In the genomic region with DNA sequence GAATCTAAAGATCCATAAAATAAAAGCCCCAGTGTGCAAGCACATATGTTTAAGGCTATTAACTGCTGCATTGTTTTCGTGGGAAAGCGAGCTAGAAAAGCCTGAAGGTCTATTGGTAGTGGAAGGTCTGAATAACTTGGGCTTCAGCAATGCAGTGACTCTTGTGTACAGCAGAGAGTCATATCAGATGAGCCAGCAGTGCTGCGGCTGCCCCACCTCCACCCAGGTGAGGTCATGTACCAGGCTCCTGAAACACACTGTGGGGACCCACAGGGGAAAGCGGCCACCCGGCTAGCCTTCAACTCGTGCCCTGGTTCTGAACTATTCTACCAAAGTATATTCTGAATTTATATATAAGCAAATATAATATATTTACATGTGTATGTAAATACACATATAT, we compare ENCODE assay signal across 1 cellular context.
TF ChIP-seq lines count a peak whose summit lies in the region.

No MANE protein-coding gene starts in this region.

TF ChIP-seq in K562, 482 proteins besides CTCF, POLR2A, EP300 and RAD21 (continued from another document and continues in another):
- TF ChIP-seq, protein P1, sequence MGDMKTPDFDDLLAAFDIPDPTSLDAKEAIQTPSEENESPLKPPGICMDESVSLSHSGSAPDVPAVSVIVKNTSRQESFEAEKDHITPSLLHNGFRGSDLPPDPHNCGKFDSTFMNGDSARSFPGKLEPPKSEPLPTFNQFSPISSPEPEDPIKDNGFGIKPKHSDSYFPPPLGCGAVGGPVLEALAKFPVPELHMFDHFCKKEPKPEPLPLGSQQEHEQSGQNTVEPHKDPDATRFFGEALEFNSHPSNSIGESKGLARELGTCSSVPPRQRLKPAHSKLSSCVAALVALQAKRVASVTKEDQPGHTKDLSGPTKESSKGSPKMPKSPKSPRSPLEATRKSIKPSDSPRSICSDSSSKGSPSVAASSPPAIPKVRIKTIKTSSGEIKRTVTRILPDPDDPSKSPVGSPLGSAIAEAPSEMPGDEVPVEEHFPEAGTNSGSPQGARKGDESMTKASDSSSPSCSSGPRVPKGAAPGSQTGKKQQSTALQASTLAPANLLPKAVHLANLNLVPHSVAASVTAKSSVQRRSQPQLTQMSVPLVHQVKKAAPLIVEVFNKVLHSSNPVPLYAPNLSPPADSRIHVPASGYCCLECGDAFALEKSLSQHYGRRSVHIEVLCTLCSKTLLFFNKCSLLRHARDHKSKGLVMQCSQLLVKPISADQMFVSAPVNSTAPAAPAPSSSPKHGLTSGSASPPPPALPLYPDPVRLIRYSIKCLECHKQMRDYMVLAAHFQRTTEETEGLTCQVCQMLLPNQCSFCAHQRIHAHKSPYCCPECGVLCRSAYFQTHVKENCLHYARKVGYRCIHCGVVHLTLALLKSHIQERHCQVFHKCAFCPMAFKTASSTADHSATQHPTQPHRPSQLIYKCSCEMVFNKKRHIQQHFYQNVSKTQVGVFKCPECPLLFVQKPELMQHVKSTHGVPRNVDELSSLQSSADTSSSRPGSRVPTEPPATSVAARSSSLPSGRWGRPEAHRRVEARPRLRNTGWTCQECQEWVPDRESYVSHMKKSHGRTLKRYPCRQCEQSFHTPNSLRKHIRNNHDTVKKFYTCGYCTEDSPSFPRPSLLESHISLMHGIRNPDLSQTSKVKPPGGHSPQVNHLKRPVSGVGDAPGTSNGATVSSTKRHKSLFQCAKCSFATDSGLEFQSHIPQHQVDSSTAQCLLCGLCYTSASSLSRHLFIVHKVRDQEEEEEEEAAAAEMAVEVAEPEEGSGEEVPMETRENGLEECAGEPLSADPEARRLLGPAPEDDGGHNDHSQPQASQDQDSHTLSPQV (IDR thresholded peaks at IDR 0.05): 0 out of 2 replicates have a peak, but pooled peaks have one; percentile 44
- TF ChIP-seq HMG20B (CRISPR knock-in tag; IDR thresholded peaks at IDR 0.05) (no peak), FOXM1 (IDR thresholded peaks at IDR 0.05; ENCODE audit: low read depth) (no peak), FOXM1 (CRISPR knock-in tag; IDR thresholded peaks at IDR 0.05; ENCODE audit: low read depth) (no peak), ZNF699 (CRISPR knock-in tag; IDR thresholded peaks at IDR 0.05; ENCODE audit: insufficient replicate concordance) (no peak), TOE1 (IDR thresholded peaks at IDR 0.05; ENCODE audit: borderline replicate concordance) (no peak), TOE1 (CRISPR knock-in tag; IDR thresholded peaks at IDR 0.05; ENCODE audit: borderline replicate concordance, low read depth) (no peak), BRF1 (IDR thresholded peaks at IDR 0.05; ENCODE audit: borderline replicate concordance, extremely low read depth, insufficient read length) (no peak), ZEB2 (IDR thresholded peaks at IDR 0.05) (peak; percentile 52; the same call in 1 of the 2 replicates), ZNF644 (tag; IDR thresholded peaks at IDR 0.05; ENCODE audit: low read depth) (no peak), SMARCB1 (IDR thresholded peaks at IDR 0.05; ENCODE audit: insufficient read length, low read depth) (no peak), NFYB (IDR thresholded peaks at IDR 0.05; ENCODE audit: extremely low read depth, insufficient read length) (no peak), FOXA3 (CRISPR knock-in tag; conservative IDR thresholded peaks at IDR 0.05 in 1 of 2, IDR thresholded peaks at IDR 0.05 in 1 of 2) (peak in 1 of 2 experiments; percentile 86; a peak in 2 of 4 replicates), HDAC3 (IDR thresholded peaks at IDR 0.05; ENCODE audit: borderline replicate concordance, partially characterized antibody) (no peak), JUND (IDR thresholded peaks at IDR 0.05; ENCODE audit: borderline replicate concordance, low read depth, low read length) (peak; percentile 88), JUND (tag; IDR thresholded peaks at IDR 0.05; ENCODE audit: borderline replicate concordance, low read depth, low read length) (peak; percentile 85; the same call in 2 of the 3 replicates), STAG1 (CRISPR knock-in tag; IDR thresholded peaks at IDR 0.05; ENCODE audit: borderline replicate concordance) (no peak), TGIF2 (CRISPR knock-in tag; IDR thresholded peaks at IDR 0.05) (no peak), ZNF445 (CRISPR knock-in tag; IDR thresholded peaks at IDR 0.05; ENCODE audit: low read depth) (no peak), SNIP1 (IDR thresholded peaks at IDR 0.05; ENCODE audit: low read depth) (no peak), ZNF12 (CRISPR knock-in tag; IDR thresholded peaks at IDR 0.05) (no peak), EWSR1 (IDR thresholded peaks at IDR 0.05; ENCODE audit: borderline replicate concordance, low read depth, partially characterized antibody) (no peak), ARID1B (IDR thresholded peaks at IDR 0.05) (peak; percentile 58; the same call in 1 of the 2 replicates), ATF7 (IDR thresholded peaks at IDR 0.05) (peak; percentile 88), CBFA2T3 (IDR thresholded peaks at IDR 0.05) (peak; percentile 58), MEIS2 (IDR thresholded peaks at IDR 0.05; ENCODE audit: partially characterized antibody) (no peak), GATAD2B (IDR thresholded peaks at IDR 0.05; ENCODE audit: borderline replicate concordance) (no peak), JUN (IDR thresholded peaks at IDR 0.05; ENCODE audit: borderline replicate concordance, low read depth, low read length) (peak; percentile 73; the same call in 1 of the 2 replicates), JUN (CRISPR knock-in tag; IDR thresholded peaks at IDR 0.05; ENCODE audit: borderline replicate concordance) (no peak), TRIM24 (IDR thresholded peaks at IDR 0.05) (peak in 1 of 2 experiments; percentile 47; a peak in 1 of 4 replicates), LCOR (CRISPR knock-in tag; IDR thresholded peaks at IDR 0.05) (no peak), NR1H2 (CRISPR knock-in tag; IDR thresholded peaks at IDR 0.05) (no peak), RNF2 (IDR thresholded peaks at IDR 0.05) (no peak), ZNF589 (CRISPR knock-in tag; IDR thresholded peaks at IDR 0.05; ENCODE audit: low read depth) (no peak), SMC3 (conservative IDR thresholded peaks at IDR 0.05; ENCODE audit: insufficient read depth, low read depth, low read length) (no peak), SIN3B (IDR thresholded peaks at IDR 0.05; ENCODE audit: low read depth) (no peak), HDAC1 (IDR thresholded peaks at IDR 0.05) (no peak)
- TF ChIP-seq, protein P2, sequence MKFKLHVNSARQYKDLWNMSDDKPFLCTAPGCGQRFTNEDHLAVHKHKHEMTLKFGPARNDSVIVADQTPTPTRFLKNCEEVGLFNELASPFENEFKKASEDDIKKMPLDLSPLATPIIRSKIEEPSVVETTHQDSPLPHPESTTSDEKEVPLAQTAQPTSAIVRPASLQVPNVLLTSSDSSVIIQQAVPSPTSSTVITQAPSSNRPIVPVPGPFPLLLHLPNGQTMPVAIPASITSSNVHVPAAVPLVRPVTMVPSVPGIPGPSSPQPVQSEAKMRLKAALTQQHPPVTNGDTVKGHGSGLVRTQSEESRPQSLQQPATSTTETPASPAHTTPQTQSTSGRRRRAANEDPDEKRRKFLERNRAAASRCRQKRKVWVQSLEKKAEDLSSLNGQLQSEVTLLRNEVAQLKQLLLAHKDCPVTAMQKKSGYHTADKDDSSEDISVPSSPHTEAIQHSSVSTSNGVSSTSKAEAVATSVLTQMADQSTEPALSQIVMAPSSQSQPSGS (CRISPR knock-in tag; IDR thresholded peaks at IDR 0.05): no peak
- TF ChIP-seq, protein P3, sequence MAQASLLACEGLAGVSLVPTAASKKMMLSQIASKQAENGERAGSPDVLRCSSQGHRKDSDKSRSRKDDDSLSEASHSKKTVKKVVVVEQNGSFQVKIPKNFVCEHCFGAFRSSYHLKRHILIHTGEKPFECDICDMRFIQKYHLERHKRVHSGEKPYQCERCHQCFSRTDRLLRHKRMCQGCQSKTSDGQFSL (CRISPR knock-in tag; IDR thresholded peaks at IDR 0.05): no peak
- TF ChIP-seq, protein P3 (tag; IDR thresholded peaks at IDR 0.05): no peak
- TF ChIP-seq, protein P4, sequence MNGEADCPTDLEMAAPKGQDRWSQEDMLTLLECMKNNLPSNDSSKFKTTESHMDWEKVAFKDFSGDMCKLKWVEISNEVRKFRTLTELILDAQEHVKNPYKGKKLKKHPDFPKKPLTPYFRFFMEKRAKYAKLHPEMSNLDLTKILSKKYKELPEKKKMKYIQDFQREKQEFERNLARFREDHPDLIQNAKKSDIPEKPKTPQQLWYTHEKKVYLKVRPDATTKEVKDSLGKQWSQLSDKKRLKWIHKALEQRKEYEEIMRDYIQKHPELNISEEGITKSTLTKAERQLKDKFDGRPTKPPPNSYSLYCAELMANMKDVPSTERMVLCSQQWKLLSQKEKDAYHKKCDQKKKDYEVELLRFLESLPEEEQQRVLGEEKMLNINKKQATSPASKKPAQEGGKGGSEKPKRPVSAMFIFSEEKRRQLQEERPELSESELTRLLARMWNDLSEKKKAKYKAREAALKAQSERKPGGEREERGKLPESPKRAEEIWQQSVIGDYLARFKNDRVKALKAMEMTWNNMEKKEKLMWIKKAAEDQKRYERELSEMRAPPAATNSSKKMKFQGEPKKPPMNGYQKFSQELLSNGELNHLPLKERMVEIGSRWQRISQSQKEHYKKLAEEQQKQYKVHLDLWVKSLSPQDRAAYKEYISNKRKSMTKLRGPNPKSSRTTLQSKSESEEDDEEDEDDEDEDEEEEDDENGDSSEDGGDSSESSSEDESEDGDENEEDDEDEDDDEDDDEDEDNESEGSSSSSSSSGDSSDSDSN (IDR thresholded peaks at IDR 0.05; ENCODE audit: borderline replicate concordance in 1 of 2, low read depth in 2 of 2, low read length in 2 of 2): no peak
- TF ChIP-seq, protein P5, sequence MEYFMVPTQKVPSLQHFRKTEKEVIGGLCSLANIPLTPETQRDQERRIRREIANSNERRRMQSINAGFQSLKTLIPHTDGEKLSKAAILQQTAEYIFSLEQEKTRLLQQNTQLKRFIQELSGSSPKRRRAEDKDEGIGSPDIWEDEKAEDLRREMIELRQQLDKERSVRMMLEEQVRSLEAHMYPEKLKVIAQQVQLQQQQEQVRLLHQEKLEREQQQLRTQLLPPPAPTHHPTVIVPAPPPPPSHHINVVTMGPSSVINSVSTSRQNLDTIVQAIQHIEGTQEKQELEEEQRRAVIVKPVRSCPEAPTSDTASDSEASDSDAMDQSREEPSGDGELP (CRISPR knock-in tag; IDR thresholded peaks at IDR 0.05; ENCODE audit: borderline replicate concordance): peak; percentile 46; the same call in 1 of the 2 replicates
- TF ChIP-seq, protein P6, sequence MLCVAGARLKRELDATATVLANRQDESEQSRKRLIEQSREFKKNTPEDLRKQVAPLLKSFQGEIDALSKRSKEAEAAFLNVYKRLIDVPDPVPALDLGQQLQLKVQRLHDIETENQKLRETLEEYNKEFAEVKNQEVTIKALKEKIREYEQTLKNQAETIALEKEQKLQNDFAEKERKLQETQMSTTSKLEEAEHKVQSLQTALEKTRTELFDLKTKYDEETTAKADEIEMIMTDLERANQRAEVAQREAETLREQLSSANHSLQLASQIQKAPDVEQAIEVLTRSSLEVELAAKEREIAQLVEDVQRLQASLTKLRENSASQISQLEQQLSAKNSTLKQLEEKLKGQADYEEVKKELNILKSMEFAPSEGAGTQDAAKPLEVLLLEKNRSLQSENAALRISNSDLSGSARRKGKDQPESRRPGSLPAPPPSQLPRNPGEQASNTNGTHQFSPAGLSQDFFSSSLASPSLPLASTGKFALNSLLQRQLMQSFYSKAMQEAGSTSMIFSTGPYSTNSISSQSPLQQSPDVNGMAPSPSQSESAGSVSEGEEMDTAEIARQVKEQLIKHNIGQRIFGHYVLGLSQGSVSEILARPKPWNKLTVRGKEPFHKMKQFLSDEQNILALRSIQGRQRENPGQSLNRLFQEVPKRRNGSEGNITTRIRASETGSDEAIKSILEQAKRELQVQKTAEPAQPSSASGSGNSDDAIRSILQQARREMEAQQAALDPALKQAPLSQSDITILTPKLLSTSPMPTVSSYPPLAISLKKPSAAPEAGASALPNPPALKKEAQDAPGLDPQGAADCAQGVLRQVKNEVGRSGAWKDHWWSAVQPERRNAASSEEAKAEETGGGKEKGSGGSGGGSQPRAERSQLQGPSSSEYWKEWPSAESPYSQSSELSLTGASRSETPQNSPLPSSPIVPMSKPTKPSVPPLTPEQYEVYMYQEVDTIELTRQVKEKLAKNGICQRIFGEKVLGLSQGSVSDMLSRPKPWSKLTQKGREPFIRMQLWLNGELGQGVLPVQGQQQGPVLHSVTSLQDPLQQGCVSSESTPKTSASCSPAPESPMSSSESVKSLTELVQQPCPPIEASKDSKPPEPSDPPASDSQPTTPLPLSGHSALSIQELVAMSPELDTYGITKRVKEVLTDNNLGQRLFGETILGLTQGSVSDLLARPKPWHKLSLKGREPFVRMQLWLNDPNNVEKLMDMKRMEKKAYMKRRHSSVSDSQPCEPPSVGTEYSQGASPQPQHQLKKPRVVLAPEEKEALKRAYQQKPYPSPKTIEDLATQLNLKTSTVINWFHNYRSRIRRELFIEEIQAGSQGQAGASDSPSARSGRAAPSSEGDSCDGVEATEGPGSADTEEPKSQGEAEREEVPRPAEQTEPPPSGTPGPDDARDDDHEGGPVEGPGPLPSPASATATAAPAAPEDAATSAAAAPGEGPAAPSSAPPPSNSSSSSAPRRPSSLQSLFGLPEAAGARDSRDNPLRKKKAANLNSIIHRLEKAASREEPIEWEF (CRISPR knock-in tag; IDR thresholded peaks at IDR 0.05): no peak
- TF ChIP-seq, protein P7, sequence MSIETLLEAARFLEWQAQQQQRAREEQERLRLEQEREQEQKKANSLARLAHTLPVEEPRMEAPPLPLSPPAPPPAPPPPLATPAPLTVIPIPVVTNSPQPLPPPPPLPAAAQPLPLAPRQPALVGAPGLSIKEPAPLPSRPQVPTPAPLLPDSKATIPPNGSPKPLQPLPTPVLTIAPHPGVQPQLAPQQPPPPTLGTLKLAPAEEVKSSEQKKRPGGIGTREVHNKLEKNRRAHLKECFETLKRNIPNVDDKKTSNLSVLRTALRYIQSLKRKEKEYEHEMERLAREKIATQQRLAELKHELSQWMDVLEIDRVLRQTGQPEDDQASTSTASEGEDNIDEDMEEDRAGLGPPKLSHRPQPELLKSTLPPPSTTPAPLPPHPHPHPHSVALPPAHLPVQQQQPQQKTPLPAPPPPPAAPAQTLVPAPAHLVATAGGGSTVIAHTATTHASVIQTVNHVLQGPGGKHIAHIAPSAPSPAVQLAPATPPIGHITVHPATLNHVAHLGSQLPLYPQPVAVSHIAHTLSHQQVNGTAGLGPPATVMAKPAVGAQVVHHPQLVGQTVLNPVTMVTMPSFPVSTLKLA (conservative IDR thresholded peaks at IDR 0.05): no peak
- TF ChIP-seq, protein P8, sequence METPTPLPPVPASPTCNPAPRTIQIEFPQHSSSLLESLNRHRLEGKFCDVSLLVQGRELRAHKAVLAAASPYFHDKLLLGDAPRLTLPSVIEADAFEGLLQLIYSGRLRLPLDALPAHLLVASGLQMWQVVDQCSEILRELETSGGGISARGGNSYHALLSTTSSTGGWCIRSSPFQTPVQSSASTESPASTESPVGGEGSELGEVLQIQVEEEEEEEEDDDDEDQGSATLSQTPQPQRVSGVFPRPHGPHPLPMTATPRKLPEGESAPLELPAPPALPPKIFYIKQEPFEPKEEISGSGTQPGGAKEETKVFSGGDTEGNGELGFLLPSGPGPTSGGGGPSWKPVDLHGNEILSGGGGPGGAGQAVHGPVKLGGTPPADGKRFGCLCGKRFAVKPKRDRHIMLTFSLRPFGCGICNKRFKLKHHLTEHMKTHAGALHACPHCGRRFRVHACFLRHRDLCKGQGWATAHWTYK (CRISPR knock-in tag; IDR thresholded peaks at IDR 0.05): no peak
- TF ChIP-seq, protein P9, sequence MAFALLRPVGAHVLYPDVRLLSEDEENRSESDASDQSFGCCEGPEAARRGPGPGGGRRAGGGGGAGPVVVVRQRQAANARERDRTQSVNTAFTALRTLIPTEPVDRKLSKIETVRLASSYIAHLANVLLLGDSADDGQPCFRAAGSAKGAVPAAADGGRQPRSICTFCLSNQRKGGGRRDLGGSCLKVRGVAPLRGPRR (CRISPR knock-in tag; IDR thresholded peaks at IDR 0.05): no peak
